Comparison of ENCODE assay signal across 8 cellular contexts in the genomic region with DNA sequence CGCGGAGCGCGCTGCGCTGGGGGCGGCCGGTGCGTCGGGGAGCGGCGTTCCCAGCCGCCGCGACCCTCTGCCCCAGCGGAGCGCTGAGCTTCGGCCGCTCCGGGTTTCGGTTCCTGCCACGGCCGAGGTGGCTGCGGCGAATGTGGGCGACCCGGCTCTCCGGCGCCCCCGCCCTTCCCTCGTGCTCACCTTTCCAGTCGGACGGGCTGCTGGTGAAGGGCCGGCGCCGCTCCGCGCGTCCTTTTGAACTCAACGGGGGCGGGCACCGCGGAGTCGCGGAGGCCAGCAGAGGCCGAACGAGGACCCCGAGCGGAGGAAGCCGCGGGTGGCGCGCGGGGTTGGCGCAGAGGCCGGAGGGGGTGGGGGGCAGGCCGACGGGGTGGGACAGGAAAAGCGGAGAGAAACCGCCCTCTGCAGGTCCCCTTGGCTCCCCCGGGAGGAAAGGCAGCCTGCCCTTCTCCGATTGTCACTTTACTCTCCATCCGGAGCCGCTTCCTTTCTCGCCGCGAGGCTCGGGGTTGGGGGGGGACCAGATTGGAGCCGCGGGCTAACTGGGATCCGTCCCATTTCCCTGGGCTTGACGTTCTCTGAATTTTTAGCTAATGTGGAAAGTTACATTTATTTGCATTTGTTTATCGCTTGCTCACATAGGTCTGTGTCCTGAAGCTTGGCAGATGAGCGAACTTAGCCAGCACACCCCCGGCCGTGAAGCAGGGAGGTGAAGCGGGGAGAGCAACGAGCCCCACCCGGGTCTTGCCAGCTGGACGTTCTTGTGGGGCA. TPM values are rescaled to one million over a fixed set of nuclear protein-coding genes. Genes with fewer than 3 reads are reported as not detected.
DNase-seq lines count a peak whose midpoint lies in the region; ATAC-seq and TF ChIP-seq lines count a peak whose summit lies in the region.

A gene with protein sequence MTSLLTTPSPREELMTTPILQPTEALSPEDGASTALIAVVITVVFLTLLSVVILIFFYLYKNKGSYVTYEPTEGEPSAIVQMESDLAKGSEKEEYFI (minus strand): TSS at position 349 of the 780 bp plus-strand sequence. CDS start 1,137 bp downstream, outside the sequence.

- H3K36me3 ChIP-seq in SK-N-SH (replicated peaks in 1 of 2; ENCODE audit: control insufficient read depth in 1 of 2, insufficient read depth in 2 of 2, low read length in 1 of 2) (no peaks in the 10 kb centered on the region), ascending aorta (no peaks in the 10 kb centered on the region)

- TF ChIP-seq EP300 in SK-N-SH (IDR thresholded peaks at IDR 0.05; ENCODE audit: borderline replicate concordance in 1 of 2, low read depth in 1 of 2, low read length in 1 of 2) = 0 out of 4 replicates have a peak, but pooled peaks of 1 of the 2 experiments have one; percentile 5

- peaks cover 10% of the 10 kb centered on the region for H3F3A ChIP-seq in SK-N-SH (replicated peaks; ENCODE audit: insufficient read depth)

- H3K27me3 Mint-ChIP-seq in CD14-positive monocyte (ENCODE audit: low read depth in 3 of 3) = peaks cover 35 to 51% (median 41%) of the 10 kb centered on the region in 3 donors

- intact Hi-C loops in CD14-positive monocyte (cut with micrococcal nuclease) (no loop called here), ascending aorta (cut with DNase I) (loop anchor here (2.0 kb wide), 1 partner anchor 51 kb away; the partner anchor contains the start of gene POU6F1), right cardiac atrium (cut with DNase I) (no loop called here), sciatic nerve (cut with DNase I) (no loop called here)

- peak within 1 kb of the TSS; percentile 86 for H3K4me2 ChIP-seq in SK-N-SH

- H3K27ac ChIP-seq in HL-60 (replicated peaks) (no peak within 1 kb of the TSS), SK-N-SH (ENCODE audit: low read depth in 2 of 2, low read length in 1 of 2) (peak within 1 kb of the TSS in 1 of 2 experiments; percentile 93; a peak in 2 of 4 replicates), ascending aorta (peak within 1 kb of the TSS; percentile 28 to 38), right cardiac atrium (ENCODE audit: low read length) (peak within 1 kb of the TSS; percentile 39)

- ATAC-seq in GM19452 (IDR thresholded peaks at IDR 0.05; ENCODE audit: unreplicated experiment) (peak; percentile 70), right cardiac atrium (peak; percentile 80 to 89), sciatic nerve (peak; percentile 70)

- TF ChIP-seq CTCF in CD14-positive monocyte (IDR thresholded peaks at IDR 0.05) = no peak
- no peak for TF ChIP-seq CTCF in HL-60 (IDR thresholded peaks at IDR 0.05; ENCODE audit: insufficient read depth, low read length)
- TF ChIP-seq CTCF in SK-N-SH (IDR thresholded peaks at IDR 0.05) = no peak
- peak in 1 of 3 experiments; percentile 4 for TF ChIP-seq CTCF in ascending aorta (IDR thresholded peaks at IDR 0.05)

- H3K9me3 Mint-ChIP-seq in CD14-positive monocyte = peaks cover 0 to 8% (median 2%) of the 10 kb centered on the region in 7 donors

- POLR2A ChIA-PET in SK-N-SH (lab: Yijun Ruan, JAX) = interaction anchor here (1.5 kb wide), 1 partner anchor 32 kb away, joined by 3 read pairs; the partner anchor contains the start of gene DAZAP2

- WGBS in SK-N-SH (ENCODE audit: low lambda C conversion rate) = 3% methylated on average over 17 of the region's 79 CpGs
- WGBS in right cardiac atrium = under 1% methylated on average over 79 of the region's 79 CpGs

- DNase-seq in CD14-positive monocyte (ENCODE audit: low spot score) (no peak), HL-60 (ENCODE audit: low read depth in 1 of 2, low spot score in 1 of 2) (no peak), SK-N-SH (peak; percentile 81), ascending aorta (ENCODE audit: low spot score in 2 of 2) (peak in 1 of 2 donors; percentile 67), right cardiac atrium (peak; percentile 61 to 81 (median 77)), sciatic nerve (ENCODE audit: low spot score) (peak; percentile 68), NCI-H1436 (lab: John Stamatoyannopoulos, UW) (no peak)

- TF ChIP-seq RAD21 in SK-N-SH (IDR thresholded peaks at IDR 0.05; ENCODE audit: low read length) = no peak

- peak within 1 kb of the TSS; percentile 58 for H3K4me3 ChIP-seq in HL-60 (replicated peaks; ENCODE audit: insufficient read depth, low read length)
- H3K4me3 ChIP-seq in SK-N-SH (ENCODE audit: low read depth in 2 of 2, low read length in 1 of 2) = peak within 1 kb of the TSS; percentile 60 to 86
- peak within 1 kb of the TSS; percentile 97 for H3K4me3 ChIP-seq in ascending aorta
- H3K4me3 ChIP-seq in right cardiac atrium (ENCODE audit: low read length) = peak within 1 kb of the TSS; percentile 60

- no peaks in the 10 kb centered on the region for H3K9me3 ChIP-seq in SK-N-SH
- no peaks in the 10 kb centered on the region for H3K9me3 ChIP-seq in ascending aorta
- no peaks in the 10 kb centered on the region for H3K9me3 ChIP-seq in right cardiac atrium (ENCODE audit: control insufficient read depth, low read length)

- peak within 1 kb of the TSS; percentile 89 for H2AFZ ChIP-seq in SK-N-SH (ENCODE audit: low read depth)

- H3K27me3 ChIP-seq in HL-60 (ENCODE audit: insufficient read depth, poor library complexity, severe bottlenecking) = peaks cover 13% of the 10 kb centered on the region
- H3K27me3 ChIP-seq in SK-N-SH (ENCODE audit: insufficient read depth) = no peaks in the 10 kb centered on the region
- no peaks in the 10 kb centered on the region for H3K27me3 ChIP-seq in ascending aorta
- no peaks in the 10 kb centered on the region for H3K27me3 ChIP-seq in right cardiac atrium (ENCODE audit: control insufficient read depth, insufficient read depth)

- peaks cover 4% of the 10 kb centered on the region; the same call in 1 of the 2 replicates for H3K79me2 ChIP-seq in SK-N-SH (ENCODE audit: insufficient read depth)

- H3K4me1 Mint-ChIP-seq in CD14-positive monocyte = peaks cover 18% of the 10 kb centered on the region

- H3K9me2 ChIP-seq in SK-N-SH = no peaks in the 10 kb centered on the region

- peaks cover 0 to 15% of the 10 kb centered on the region in 2 donors for H3K36me3 Mint-ChIP-seq in CD14-positive monocyte

- no peaks in the 10 kb centered on the region for H4K20me1 ChIP-seq in SK-N-SH (ENCODE audit: insufficient read depth)

- H3K4me1 ChIP-seq in SK-N-SH (ENCODE audit: control insufficient read depth in 1 of 2, insufficient read depth in 2 of 2, low read depth in 1 of 2, low read length in 1 of 2) (peaks cover 0 to 2% of the 10 kb centered on the region in 2 experiments; a peak in 1 of 4 replicates), ascending aorta (peaks cover 3% of the 10 kb centered on the region in 2 donors), right cardiac atrium (ENCODE audit: control insufficient read depth, insufficient read depth, low read length) (no peaks in the 10 kb centered on the region)

- CTCF ChIA-PET in SK-N-SH (lab: Yijun Ruan, JAX) = interaction anchor here (0.6 to 2.5 kb wide), 25 partner anchors 9 to 763 kb away, joined by 3 to 51 read pairs (median 4); partner anchors contain the start of genes POU6F1 and SLC4A8

- H3K9ac ChIP-seq in SK-N-SH = peak within 1 kb of the TSS; percentile 90

- peak within 1 kb of the TSS in 4 of 7 donors; percentile 18 to 69 (median 46) for H3K27ac Mint-ChIP-seq in CD14-positive monocyte

- H3K4me3 Mint-ChIP-seq in CD14-positive monocyte = peak within 1 kb of the TSS; percentile 95 to 98

TF ChIP-seq in SK-N-SH, 30 proteins besides CTCF, POLR2A, EP300 and RAD21:
- TF ChIP-seq MAX (IDR thresholded peaks at IDR 0.05; ENCODE audit: low read depth) (peak; percentile 15; the same call in 1 of the 2 replicates), TEAD4 (IDR thresholded peaks at IDR 0.05; ENCODE audit: borderline replicate concordance, insufficient read depth) (no peak), MXI1 (IDR thresholded peaks at IDR 0.05; ENCODE audit: low read depth, low read length) (peak; percentile 42; the same call in 1 of the 2 replicates), SIN3A (IDR thresholded peaks at IDR 0.05; ENCODE audit: borderline replicate concordance, low read depth, low read length) (peak; percentile 78; the same call in 1 of the 2 replicates)

RNA-seq across cellular contexts. Expression of the gene that starts here (rescaled TPM):
- polyA plus RNA-seq in CD14-positive monocyte (1 to 10 TPM; 3.0 to 6.6 TPM), SK-N-SH (2012; rRNA removed) (22.6 and 26.3 TPM in 2 replicates), right cardiac atrium (3.6 TPM)
- 25.2 and 26.0 TPM in 2 replicates for polyA plus RNA-seq in SK-N-SH (2012; cell fraction: cytosol; rRNA removed)
- polyA plus RNA-seq in SK-N-SH (2012; cell fraction: nucleus; rRNA removed) = 13.6 and 15.1 TPM in 2 replicates
- total RNA-seq in ascending aorta (27.4 TPM), right cardiac atrium (1 to 10 TPM; 1.4 to 6.2 (median 3.1) TPM), sciatic nerve (6.2 TPM)

Comparison
In these comparisons a context has a peak if more than half of its experiments do, and no peak if none do; other contexts are left out.
1. DNase-seq: peak in SK-N-SH (single experiment), right cardiac atrium (3 of 3) and sciatic nerve (single experiment); none in CD14-positive monocyte (single experiment), HL-60 (0 of 2) and NCI-H1436 (single experiment).
2. Peak in every context shown above with its lines, with median percentiles within 50 percentile points of each other: ATAC-seq and H3K4me3 ChIP-seq.